Comparison of ENCODE assay signal across 8 cellular contexts in the genomic region with DNA sequence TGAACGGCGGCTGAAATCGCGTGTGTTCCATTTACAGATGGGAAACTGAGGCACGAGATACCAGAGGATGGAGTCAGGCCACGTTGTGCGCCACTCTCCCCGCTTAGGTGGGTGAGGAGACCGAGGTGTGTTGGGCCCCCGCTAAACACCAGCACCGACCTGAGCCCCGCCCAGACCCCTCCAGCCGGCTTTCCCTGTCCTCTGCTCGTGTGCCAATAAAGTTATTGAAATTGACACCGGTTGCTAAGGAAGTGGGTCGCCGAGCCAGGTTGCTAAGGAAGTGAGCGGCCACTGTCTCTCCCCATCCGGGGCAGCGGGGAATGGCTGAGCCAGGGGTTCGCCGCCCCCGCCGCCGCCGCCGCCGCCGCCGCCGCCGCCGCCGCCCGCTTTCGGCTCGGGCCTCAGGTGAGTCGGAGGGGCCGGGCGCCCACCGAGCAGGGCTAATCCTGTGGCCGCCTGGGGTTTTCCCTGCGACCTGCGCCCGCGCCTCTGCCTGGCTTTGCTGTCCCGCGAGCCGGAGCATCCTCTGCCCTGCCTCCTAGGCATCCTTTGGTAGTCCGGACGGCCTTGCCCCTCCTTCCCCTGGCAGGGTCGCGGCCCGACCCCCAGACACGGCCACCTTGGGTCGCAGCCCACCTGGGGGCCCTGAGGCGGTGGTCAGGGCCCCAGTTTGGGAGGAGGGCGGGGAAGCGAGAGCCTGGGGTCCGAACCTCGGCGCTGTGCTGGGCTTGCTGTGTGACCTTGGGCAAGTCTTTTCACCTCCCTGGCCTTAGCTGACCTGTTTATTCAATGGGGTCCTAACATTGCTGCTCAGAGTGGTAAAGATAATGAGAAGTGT. TPM values are rescaled to one million over a fixed set of nuclear protein-coding genes. Genes with fewer than 3 reads are reported as not detected.
DNase-seq lines count a peak whose midpoint lies in the region; ATAC-seq, FAIRE-seq and TF ChIP-seq lines count a peak whose summit lies in the region.

KIF3B (plus strand) TSS at position 291 of the 838 bp plus-strand sequence. CDS start 32,127 bp downstream, outside the sequence.

- H3K79me2 ChIP-seq in keratinocyte (ENCODE audit: control insufficient read depth, insufficient read depth, low read length): peaks cover 14% of the 10 kb centered on the region

- FAIRE-seq in keratinocyte (lab: Jason Lieb, UNC): no peak

- peak within 1 kb of the TSS; percentile 80 for H3K9ac ChIP-seq in keratinocyte (ENCODE audit: control insufficient read depth, extremely low read depth, insufficient read depth, low read length)

- H3K36me3 ChIP-seq in keratinocyte (ENCODE audit: control insufficient read depth in 2 of 2, extremely low read depth in 1 of 2, insufficient read depth in 2 of 2, low read length in 2 of 2): peaks cover 0 to 1% of the 10 kb centered on the region in 2 experiments

- no peak for TF ChIP-seq CTCF in keratinocyte (optimal IDR thresholded peaks at IDR 0.05 in 1 of 3, IDR thresholded peaks at IDR 0.05 in 1 of 3, conservative IDR thresholded peaks at IDR 0.05 in 1 of 3; ENCODE audit: extremely low read depth in 1 of 3, insufficient read depth in 2 of 3, low read length in 3 of 3)

- no peaks in the 10 kb centered on the region for H3K9me1 ChIP-seq in keratinocyte (ENCODE audit: control insufficient read depth, extremely low read depth, insufficient read depth, low read length)

- peak within 1 kb of the TSS; percentile 88 for H3K4me2 ChIP-seq in keratinocyte (ENCODE audit: control insufficient read depth, extremely low read depth, insufficient read depth, low read depth, low read length)

- ATAC-seq in GM19023 (IDR thresholded peaks at IDR 0.05; ENCODE audit: unreplicated experiment): peak; percentile 79
- ATAC-seq in HG03354 (IDR thresholded peaks at IDR 0.05; ENCODE audit: poor library complexity, severe bottlenecking, unreplicated experiment): peak; percentile 82

- H3K27ac ChIP-seq in keratinocyte (ENCODE audit: control insufficient read depth, insufficient read depth, low read length): peak within 1 kb of the TSS; percentile 37

- H3K4me1 ChIP-seq in keratinocyte (ENCODE audit: control insufficient read depth, extremely low read depth, insufficient read depth, low read length): peaks cover 10% of the 10 kb centered on the region

- H3K4me3 ChIP-seq in keratinocyte (ENCODE audit: control insufficient read depth in 2 of 3, extremely low read depth in 1 of 3, insufficient read depth in 2 of 3, low read depth in 1 of 3, low read length in 3 of 3): peak within 1 kb of the TSS; percentile 79 to 89 (median 86)

- H4K20me1 ChIP-seq in keratinocyte (ENCODE audit: control insufficient read depth, extremely low read depth, insufficient read depth, low read length): no peaks in the 10 kb centered on the region

- peak; percentile 97 for DNase-seq in AG08395 (ENCODE audit: low spot score)
- peak; percentile 85 for DNase-seq in NCI-H446 treated with DMSO at 0.1 percent for 48 hours (lab: John Stamatoyannopoulos, UW)
- peak; percentile 76 for DNase-seq in activated CD4-positive, alpha-beta T cell treated with anti-CD3 and anti-CD28 coated beads for 1 hour
- DNase-seq in cerebellar nuclear complex (lab: John Stamatoyannopoulos, UW): peak; percentile 56 to 60
- DNase-seq in keratinocyte (ENCODE audit: low read depth, low spot score): no peak
- peak; percentile 79 for DNase-seq in stimulated activated CD4-positive, alpha-beta T cell treated with anti-CD3 and anti-CD28 coated beads, Interleukin-12 subunit alpha, Interleukin-12 subunit beta, amount 100 ng/mL, for 4 hours

- peak within 1 kb of the TSS; percentile 99 for H2AFZ ChIP-seq in keratinocyte (ENCODE audit: control insufficient read depth, low read length)

- H3K9me3 ChIP-seq in keratinocyte (ENCODE audit: control insufficient read depth, low read depth, low read length): no peaks in the 10 kb centered on the region

- H3K27me3 ChIP-seq in keratinocyte (ENCODE audit: control insufficient read depth, extremely low read depth, insufficient read depth, low read length): no peaks in the 10 kb centered on the region

- dilution Hi-C loops in keratinocyte (cut with MboI; ENCODE audit: extremely low pct_ligation_motif_present, low sequenced_read_pairs): no loop called here

RNA-seq across cellular contexts. Expression of gene KIF3B, which starts in this region (rescaled TPM):
- polyA plus RNA-seq in keratinocyte: 16.2 to 25.4 TPM (median 20.3 TPM) in 3 replicates
- polyA plus RNA-seq in keratinocyte (2011; ENCODE audit: low read depth): 11.4 TPM
- 18.3 and 26.1 TPM in 2 replicates for polyA plus RNA-seq in keratinocyte (2011; cell fraction: cytosol; rRNA removed)
- polyA plus RNA-seq in keratinocyte (2011; cell fraction: nucleus; rRNA removed): 19.6 and 20.6 TPM in 2 replicates
- 7.7 and 19.7 TPM in 2 replicates for polyA plus RNA-seq in keratinocyte (2012; ENCODE audit: low replicate concordance)
- polyA minus RNA-seq in keratinocyte: 15.7 to 27.4 TPM (median 18.2 TPM) in 3 replicates
- polyA minus RNA-seq in keratinocyte (2011; cell fraction: cytosol; rRNA and poly(A)+ RNA removed): 14.4 TPM
- polyA minus RNA-seq in keratinocyte (2011; cell fraction: nucleus; rRNA and poly(A)+ RNA removed): 10.6 and 22.0 TPM in 2 replicates
